In genomic region chr16:56936491-56936890, GRCh38 we compare ENCODE assay signal across 9 cellular contexts. TPM values are rescaled to one million over a fixed set of nuclear protein-coding genes. Genes with fewer than 3 reads are reported as not detected.
DNase-seq lines count a peak whose midpoint lies in the region; ATAC-seq and TF ChIP-seq lines count a peak whose summit lies in the region.
"Had no signal": no experiment of that assay in that cellular context is flagged by ENCODE, and none has a peak within 500 bp of the region (broad histone marks: within the 10 kb centered on the region; RNA-seq: fewer than 3 reads in every experiment).

No MANE protein-coding gene starts in this region.

- H3K27ac ChIP-seq in IMR-90 (ENCODE audit: insufficient read depth, low read length) (no peak overlapping the region), sigmoid colon (no peak overlapping the region)

- H3K9me1 ChIP-seq in IMR-90 (ENCODE audit: insufficient read depth, low read length) = peaks cover 10% of the 10 kb centered on the region

- H3K14ac ChIP-seq in IMR-90 (replicated peaks; ENCODE audit: low read depth, low read length) = no peak overlapping the region; the same call in 1 of the 2 replicates

- no TSS peak for BruUV-seq in IMR-90 (replicated peaks; lab: Mats Ljungman, UMichigan)

- H2BK15ac ChIP-seq in IMR-90 (ENCODE audit: low read depth, low read length) = no peak overlapping the region

- ATAC-seq in IMR-90 (ENCODE audit: low read depth) = no peak
- ATAC-seq in GM18867 (IDR thresholded peaks at IDR 0.05; ENCODE audit: unreplicated experiment) = no peak

- H3K4me3 ChIP-seq in IMR-90 (ENCODE audit: insufficient read depth, low read depth, low read length) (no peak overlapping the region), sigmoid colon (no peak overlapping the region)

- POLR2A ChIA-PET in IMR-90 (lab: Charles Lee; ENCODE audit: unreplicated experiment) = no interaction called here

- H3K56ac ChIP-seq in IMR-90 (ENCODE audit: extremely low read depth, insufficient read depth, low read length) = no peak overlapping the region

- TF ChIP-seq RAD21 in IMR-90 (IDR thresholded peaks at IDR 0.05; ENCODE audit: low read length) = no peak

- TF ChIP-seq EP300 in sigmoid colon (IDR thresholded peaks at IDR 0.05) = no peak

- no peak overlapping the region for H4K5ac ChIP-seq in IMR-90 (ENCODE audit: low read depth, low read length)

- H3K9me3 ChIP-seq in IMR-90 (ENCODE audit: control insufficient read depth, insufficient read depth, low read length) (no peaks in the 10 kb centered on the region), sigmoid colon (no peaks in the 10 kb centered on the region)

- H3K4me1 ChIP-seq in IMR-90 (ENCODE audit: control insufficient read depth, insufficient read depth, low read length) (peaks cover under 1% of the 10 kb centered on the region), sigmoid colon (peaks cover 0 to 42% (median 34%) of the 10 kb centered on the region in 4 donors)

- H3K27me3 Mint-ChIP-seq in activated T-helper 2 cell treated with anti-CD3 and anti-CD28 coated beads, Interferon-gamma antibody, Interleukin-2, Interleukin-4, amounts not matched to agents 10 μg/mL and 5 μg/mL and 100 μg/mL, durations not matched to agents 14 hours and 24 hours and 36 hours (ENCODE audit: low read depth) = no peaks in the 10 kb centered on the region
- no peaks in the 10 kb centered on the region for H3K27me3 Mint-ChIP-seq in nephron (ENCODE audit: low read depth)

- no peak overlapping the region for H3K18ac ChIP-seq in IMR-90 (ENCODE audit: low read depth, low read length)

- no peaks in the 10 kb centered on the region for H3K27me3 ChIP-seq in IMR-90 (ENCODE audit: control insufficient read depth, insufficient read depth, low read length)
- no peaks in the 10 kb centered on the region for H3K27me3 ChIP-seq in sigmoid colon

- intact Hi-C loops in IMR-90 (cut with micrococcal nuclease) = no loop called here
- intact Hi-C loops in activated T-helper 2 cell treated with anti-CD3 and anti-CD28 coated beads, Interferon-gamma antibody, Interleukin-2, Interleukin-4, amounts not matched to agents 10 μg/mL and 5 μg/mL and 100 μg/mL, durations not matched to agents 14 hours and 24 hours and 36 hours (cut with micrococcal nuclease) = loop anchor here (5.0 to 10.0 kb wide), 3 partner anchors 51 to 668 kb away; partner anchors contain the start of genes NLRC5 and NUP93
- intact Hi-C loops in sigmoid colon (cut with DNase I) = loop anchor here (10.0 kb wide), 2 partner anchors 332 to 1188 kb away; partner anchors contain the start of genes CFAP20 and MT2A

- TF ChIP-seq POLR2A in IMR-90 (IDR thresholded peaks at IDR 0.05; ENCODE audit: low read depth, low read length) (no peak), sigmoid colon (IDR thresholded peaks at IDR 0.05) (no peak)

- no peaks in the 10 kb centered on the region for H3K9me3 Mint-ChIP-seq in activated T-helper 2 cell treated with anti-CD3 and anti-CD28 coated beads, Interferon-gamma antibody, Interleukin-2, Interleukin-4, amounts not matched to agents 10 μg/mL and 5 μg/mL and 100 μg/mL, durations not matched to agents 14 hours and 24 hours and 36 hours
- no peaks in the 10 kb centered on the region for H3K9me3 Mint-ChIP-seq in nephron

- H3K36me3 ChIP-seq in IMR-90 (ENCODE audit: control insufficient read depth, insufficient read depth, low read length) (peaks cover 44% of the 10 kb centered on the region), sigmoid colon (peaks cover 47 to 67% (median 54%) of the 10 kb centered on the region in 4 donors)

- no peak overlapping the region for H2AFZ ChIP-seq in IMR-90 (replicated peaks; ENCODE audit: low read length, poor library complexity)

- 0 out of 2 replicates have a peak overlapping the region, but pooled peaks have one; percentile 55 for H2BK120ac ChIP-seq in IMR-90 (ENCODE audit: low read depth, low read length)

- H3K4me3 Mint-ChIP-seq in activated T-helper 2 cell treated with anti-CD3 and anti-CD28 coated beads, Interferon-gamma antibody, Interleukin-2, Interleukin-4, amounts not matched to agents 10 μg/mL and 5 μg/mL and 100 μg/mL, durations not matched to agents 14 hours and 24 hours and 36 hours (ENCODE audit: low read depth) = peak overlapping the region; percentile 39
- H3K4me3 Mint-ChIP-seq in nephron = peak overlapping the region in 2 of 3 experiments; percentile 50 to 69

- peak overlapping the region; percentile 40; the same call in 1 of the 2 replicates for H3K23ac ChIP-seq in IMR-90 (ENCODE audit: low read depth, low read length)

- dilution Hi-C loops in IMR-90 (cut with HindIII; ENCODE audit: low sequenced_read_pairs, unreplicated experiment) = no loop called here

- in situ Hi-C loops in IMR-90 (cut with MboI; ENCODE audit: low sequenced_read_pairs) = no loop called here

- H2BK5ac ChIP-seq in IMR-90 (ENCODE audit: low read depth, low read length, poor library complexity, severe bottlenecking) = no peak overlapping the region

- H3K4me2 ChIP-seq in IMR-90 (ENCODE audit: low read depth, low read length) = no peak overlapping the region

- no CpG with 5 or more reads among the region's 5 CpGs for WGBS in IMR-90 (ENCODE audit: extremely low coverage in 2 of 2, insufficient read length in 1 of 2), 2 experiments
- 78 to 81% methylated on average over 5 of the region's 5 CpGs for WGBS in sigmoid colon, 2 donors

- no peak overlapping the region for H2AK5ac ChIP-seq in IMR-90 (ENCODE audit: low read depth, low read length)

- no peak overlapping the region for H4K91ac ChIP-seq in IMR-90 (ENCODE audit: insufficient read depth, low read depth, low read length)

- DNase-seq in NCI-H2107 treated with DMSO at 0.1 percent for 48 hours (lab: John Stamatoyannopoulos, UW; ENCODE audit: unreplicated experiment) (peak; percentile 62), NCI-H2107 (lab: John Stamatoyannopoulos, UW) (no peak), IMR-90 (no peak), SIG-M5 treated with dmso at 0.1 percent for 504 hours (lab: John Stamatoyannopoulos, UW; ENCODE audit: unreplicated experiment) (no peak), sigmoid colon (no peak)
- DNase-seq in activated T-helper 2 cell treated with anti-CD3 and anti-CD28 coated beads, Interferon-gamma antibody, Interleukin-2, Interleukin-4, amounts not matched to agents 10 μg/mL and 5 μg/mL and 100 μg/mL, durations not matched to agents 14 hours and 24 hours and 36 hours (ENCODE audit: low spot score) = no peak
- DNase-seq: activated CD4-positive, alpha-beta T cell treated with anti-CD3 and anti-CD28 coated beads, Interleukin-2, amount 50 U/mL, for 1 hour had no signal

- H3K36me3 Mint-ChIP-seq in activated T-helper 2 cell treated with anti-CD3 and anti-CD28 coated beads, Interferon-gamma antibody, Interleukin-2, Interleukin-4, amounts not matched to agents 10 μg/mL and 5 μg/mL and 100 μg/mL, durations not matched to agents 14 hours and 24 hours and 36 hours (ENCODE audit: low read depth) = peaks cover 89% of the 10 kb centered on the region
- peaks cover 56% of the 10 kb centered on the region for H3K36me3 Mint-ChIP-seq in nephron (ENCODE audit: low read depth)

- peak overlapping the region in 1 of 2 experiments; percentile 55; a peak in 1 of 4 replicates for H4K8ac ChIP-seq in IMR-90 (ENCODE audit: low read depth in 2 of 2, low read length in 2 of 2)

- TF ChIP-seq CTCF in IMR-90 (conservative IDR thresholded peaks at IDR 0.05; ENCODE audit: low read depth, low read length) (no peak), nephron (IDR thresholded peaks at IDR 0.05; ENCODE audit: unreplicated experiment in 3 of 3) (no peak), sigmoid colon (IDR thresholded peaks at IDR 0.05) (no peak)

- H3K4me1 Mint-ChIP-seq in activated T-helper 2 cell treated with anti-CD3 and anti-CD28 coated beads, Interferon-gamma antibody, Interleukin-2, Interleukin-4, amounts not matched to agents 10 μg/mL and 5 μg/mL and 100 μg/mL, durations not matched to agents 14 hours and 24 hours and 36 hours (ENCODE audit: low read depth) = peaks cover 66% of the 10 kb centered on the region
- peaks cover 56% of the 10 kb centered on the region for H3K4me1 Mint-ChIP-seq in nephron

- CTCF ChIA-PET in IMR-90 (lab: Yijun Ruan, JAX) = interaction anchor here (0.6 kb wide), 1 partner anchor 26 kb away, joined by 3 read pairs; no protein-coding TSS in a partner anchor

- H2AK9ac ChIP-seq in IMR-90 (replicated peaks; ENCODE audit: low read depth, low read length, poor library complexity) = no peak overlapping the region

- H4K20me1 ChIP-seq in IMR-90 (ENCODE audit: insufficient read depth, low read length) = peaks cover 81% of the 10 kb centered on the region

- peaks cover 30 to 55% of the 10 kb centered on the region in 2 experiments for H3K79me1 ChIP-seq in IMR-90 (ENCODE audit: low read depth in 1 of 2, low read length in 2 of 2)

- no peak overlapping the region for H2BK20ac ChIP-seq in IMR-90 (ENCODE audit: low read depth, low read length)

- H3K4ac ChIP-seq in IMR-90 (ENCODE audit: low read depth, low read length) = peak overlapping the region; percentile 24; the same call in 1 of the 2 replicates

- peak overlapping the region; percentile 8 for H3K27ac Mint-ChIP-seq in activated T-helper 2 cell treated with anti-CD3 and anti-CD28 coated beads, Interferon-gamma antibody, Interleukin-2, Interleukin-4, amounts not matched to agents 10 μg/mL and 5 μg/mL and 100 μg/mL, durations not matched to agents 14 hours and 24 hours and 36 hours
- H3K27ac Mint-ChIP-seq in nephron = peak overlapping the region in 2 of 3 experiments; percentile 17 to 28

- H3K9ac ChIP-seq in IMR-90 (ENCODE audit: low read depth, low read length) = no peak overlapping the region

RNA-seq across cellular contexts. Expression of gene HERPUD1, which starts 4.5 kb away (rescaled TPM):
- total RNA-seq in IMR-90 (2012; rRNA removed) = 83.3 and 148 TPM in 2 replicates
- polyA plus RNA-seq in IMR-90 (2012; rRNA removed) = 122 and 130 TPM in 2 replicates
- 188 and 191 TPM in 2 replicates for polyA plus RNA-seq in IMR-90 (2012; cell fraction: cytosol; rRNA removed)
- 154 and 210 TPM in 2 replicates for polyA plus RNA-seq in IMR-90 (2012; cell fraction: nucleus; rRNA removed; ENCODE audit: low replicate concordance)
- total RNA-seq in activated T-helper 2 cell treated with anti-CD3 and anti-CD28 coated beads, Interferon-gamma antibody, Interleukin-2, Interleukin-4, amounts not matched to agents 10 μg/mL and 5 μg/mL and 100 μg/mL, durations not matched to agents 14 hours and 24 hours and 36 hours = 172 and 175 TPM in 2 replicates
- 10 to 100 TPM; 63.1 to 93.1 (median 73.1) TPM for total RNA-seq in sigmoid colon
- polyA plus RNA-seq in sigmoid colon = 100 to 1,000 TPM in 1 of 3 donors, 10 to 100 TPM in 2; 54.1 to 119 (median 59.2) TPM

RNA-seq across cellular contexts. Expression of gene CETP, which starts 25.3 kb away (rescaled TPM):
- not detected in 2 replicates for total RNA-seq in IMR-90 (2012; rRNA removed)
- polyA plus RNA-seq in IMR-90 (2012; rRNA removed) = not detected in 2 replicates
- not detected in 2 replicates for polyA plus RNA-seq in IMR-90 (2012; cell fraction: cytosol; rRNA removed)
- 0.07 and 0.18 TPM in 2 replicates for polyA plus RNA-seq in IMR-90 (2012; cell fraction: nucleus; rRNA removed; ENCODE audit: low replicate concordance)
- total RNA-seq in activated T-helper 2 cell treated with anti-CD3 and anti-CD28 coated beads, Interferon-gamma antibody, Interleukin-2, Interleukin-4, amounts not matched to agents 10 μg/mL and 5 μg/mL and 100 μg/mL, durations not matched to agents 14 hours and 24 hours and 36 hours = not detected in 2 replicates
- under 1 TPM in 2 of 4 donors, not detected in 2; 0.36 to 0.55 TPM for total RNA-seq in sigmoid colon
- polyA plus RNA-seq in sigmoid colon = 1 to 10 TPM in 2 of 3 donors, not detected in 1; 1.2 to 2.1 TPM

RNA-seq across cellular contexts. Expression of gene NLRC5, which starts 52.9 kb away (rescaled TPM):
- total RNA-seq in IMR-90 (2012; rRNA removed) (5.3 and 9.1 TPM in 2 replicates), sigmoid colon (10 to 100 TPM in 3 of 4 donors, 1 to 10 TPM in 1; 9.5 to 37.7 (median 16.0) TPM)
- polyA plus RNA-seq in IMR-90 (2012; rRNA removed) (14.9 and 15.8 TPM in 2 replicates), sigmoid colon (100 to 1,000 TPM in 1 of 3 donors, 10 to 100 TPM in 2; 13.8 to 119 (median 24.0) TPM)
- 6.1 and 7.0 TPM in 2 replicates for polyA plus RNA-seq in IMR-90 (2012; cell fraction: cytosol; rRNA removed)
- 69.7 and 95.5 TPM in 2 replicates for polyA plus RNA-seq in IMR-90 (2012; cell fraction: nucleus; rRNA removed; ENCODE audit: low replicate concordance)
- total RNA-seq in activated T-helper 2 cell treated with anti-CD3 and anti-CD28 coated beads, Interferon-gamma antibody, Interleukin-2, Interleukin-4, amounts not matched to agents 10 μg/mL and 5 μg/mL and 100 μg/mL, durations not matched to agents 14 hours and 24 hours and 36 hours = 166 and 169 TPM in 2 replicates
